ENCODE assay signal across 8 cellular contexts in genomic region chr12:48189331-48190125, GRCh38. TPM values are rescaled to one million over a fixed set of nuclear protein-coding genes. Genes with fewer than 3 reads are reported as not detected.
A peak's percentile ranks its signal among the peaks of the same experiment; 100 is the strongest.
DNase-seq lines count a peak whose midpoint lies in the region; ATAC-seq and FAIRE-seq lines count a peak whose summit lies in the region.

No MANE protein-coding gene starts in this region.

- H3K18ac ChIP-seq in mesenchymal stem cell (ENCODE audit: low read depth in 1 of 2, low read length in 2 of 2), result no peak overlapping the region

- no peaks in the 10 kb centered on the region for H3K9me3 ChIP-seq in mesenchymal stem cell (ENCODE audit: control insufficient read depth, low read length)

- WGBS in mesenchymal stem cell, result 40% methylated on average over 5 of the region's 6 CpGs

- H3K4me3 ChIP-seq in mesenchymal stem cell (ENCODE audit: insufficient read depth in 1 of 2, low read depth in 1 of 2, low read length in 2 of 2), result no peak overlapping the region

- peak; percentile 96 for FAIRE-seq in G401.6 (lab: Jason Lieb, UNC)

- no peak overlapping the region for H2BK120ac ChIP-seq in mesenchymal stem cell (ENCODE audit: low read depth, low read length)

- no peak overlapping the region for H3K4ac ChIP-seq in mesenchymal stem cell (ENCODE audit: low read depth in 1 of 2, low read length in 2 of 2)

- intact Hi-C loops in posterior vena cava (cut with DNase I), result no loop called here

- no peak overlapping the region for H2BK15ac ChIP-seq in mesenchymal stem cell (ENCODE audit: low read depth, poor library complexity, severe bottlenecking)

- H3K27ac ChIP-seq in mesenchymal stem cell (ENCODE audit: low read length, poor library complexity, severe bottlenecking), result no peak overlapping the region

- no peak overlapping the region for H2AK5ac ChIP-seq in mesenchymal stem cell (ENCODE audit: low read length, severe bottlenecking)

- peaks cover 20 to 55% of the 10 kb centered on the region in 2 experiments for H3K27me3 ChIP-seq in mesenchymal stem cell (ENCODE audit: control insufficient read depth in 1 of 2, insufficient read depth in 1 of 2, low read length in 2 of 2)

- no peak overlapping the region for H3K23ac ChIP-seq in mesenchymal stem cell (ENCODE audit: low read length in 2 of 2)

- no peaks in the 10 kb centered on the region for H3K4me1 ChIP-seq in mesenchymal stem cell (ENCODE audit: control insufficient read depth, insufficient read depth, low read depth, low read length)

- H2BK12ac ChIP-seq in mesenchymal stem cell (ENCODE audit: low read length in 2 of 2), result no peak overlapping the region

- H3K36me3 ChIP-seq in mesenchymal stem cell (ENCODE audit: control insufficient read depth in 1 of 2, insufficient read depth in 2 of 2, low read depth in 1 of 2, low read length in 2 of 2), result no peaks in the 10 kb centered on the region

- no peak overlapping the region for H3K14ac ChIP-seq in mesenchymal stem cell (ENCODE audit: low read length in 2 of 2)

- no peak overlapping the region for H3K4me2 ChIP-seq in mesenchymal stem cell (ENCODE audit: low read length, poor library complexity, severe bottlenecking)

- no peak overlapping the region for H3K9ac ChIP-seq in mesenchymal stem cell (ENCODE audit: low read length)

- no peak overlapping the region for H4K8ac ChIP-seq in mesenchymal stem cell (ENCODE audit: low read length)

- H4K91ac ChIP-seq in mesenchymal stem cell (ENCODE audit: low read length), result no peak overlapping the region

- H2AFZ ChIP-seq in mesenchymal stem cell (ENCODE audit: low read depth, low read length), result no peak overlapping the region

- ATAC-seq in HG03045 (IDR thresholded peaks at IDR 0.05; ENCODE audit: unreplicated experiment), result peak; percentile 73

- DNase-seq in NCI-H510A (lab: John Stamatoyannopoulos, UW) (peak; percentile 13), mesenchymal stem cell (peak; percentile 78), posterior vena cava (ENCODE audit: low spot score) (no peak)
- peak; percentile 44 to 71 for DNase-seq in activated CD4-positive, alpha-beta T cell treated with anti-CD3 and anti-CD28 coated beads, Interleukin-2, amount 50 U/mL, for 24 hours (ENCODE audit: low read depth in 1 of 2, low spot score in 1 of 2)
- peak; percentile 57 for DNase-seq in effector CD4-positive, alpha-beta T cell
- peak; percentile 84 for DNase-seq in stimulated activated CD8-positive, alpha-beta memory T cell treated with anti-CD3 and anti-CD28 coated beads, Interleukin-4, amount 100 ng/mL, for 48 hours

- no peaks in the 10 kb centered on the region for H3K79me1 ChIP-seq in mesenchymal stem cell (replicated peaks; ENCODE audit: low read length, poor library complexity, severe bottlenecking)

- no peak overlapping the region for H2BK5ac ChIP-seq in mesenchymal stem cell (ENCODE audit: low read depth, low read length, poor library complexity, severe bottlenecking)

RNA-seq across cellular contexts. Expression of gene CCDC184, which starts 6.1 kb away (rescaled TPM):
- 3.6 TPM for polyA plus RNA-seq in mesenchymal stem cell (2013, experiment 1 of 2)
- 3.6 TPM for polyA plus RNA-seq in mesenchymal stem cell (2013, experiment 2 of 2)
- total RNA-seq in posterior vena cava, result under 1 TPM; 0.48 to 0.74 TPM

RNA-seq across cellular contexts. Expression of gene OR10AD1, which starts 13.6 kb away (rescaled TPM):
- polyA plus RNA-seq in mesenchymal stem cell (2013, experiment 1 of 2), result not detected
- polyA plus RNA-seq in mesenchymal stem cell (2013, experiment 2 of 2), result not detected
- total RNA-seq in posterior vena cava, result not detected

RNA-seq across cellular contexts. Expression of gene ASB8, which starts 32.2 kb away (rescaled TPM):
- 15.2 TPM for polyA plus RNA-seq in mesenchymal stem cell (2013, experiment 1 of 2)
- polyA plus RNA-seq in mesenchymal stem cell (2013, experiment 2 of 2), result 16.5 TPM
- 10 to 100 TPM; 34.7 to 37.8 TPM for total RNA-seq in posterior vena cava
